ENCODE assay signal across 1 cellular context in genomic region chr18:12516049-12516677, GRCh38.
TF ChIP-seq lines count a peak whose summit lies in the region.

No MANE protein-coding gene starts in this region.

TF ChIP-seq in GM23338, 12 proteins besides CTCF, POLR2A, EP300 and RAD21 (continued from another document):
- TF ChIP-seq ZNF462 (CRISPR knock-in tag; IDR thresholded peaks at IDR 0.05) (no peak), POLR2AphosphoS5 (IDR thresholded peaks at IDR 0.05; ENCODE audit: low read depth) (no peak), CREB1 (CRISPR knock-in tag; IDR thresholded peaks at IDR 0.05; ENCODE audit: low read depth) (no peak)
